In genomic region chr18:13183790-13184189, GRCh38 we compare ENCODE assay signal across 1 cellular context.
TF ChIP-seq lines count a peak whose summit lies in the region.

No MANE protein-coding gene starts in this region.

TF ChIP-seq in H1, 55 proteins besides CTCF, POLR2A, EP300 and RAD21:
- TF ChIP-seq CHD7 (IDR thresholded peaks at IDR 0.05; ENCODE audit: insufficient replicate concordance, low read length) (no peak), USF2 (IDR thresholded peaks at IDR 0.05; ENCODE audit: low read length) (no peak), EGR1 (IDR thresholded peaks at IDR 0.05; ENCODE audit: borderline replicate concordance, low read depth, low read length) (no peak), TAF7 (optimal IDR thresholded peaks at IDR 0.05; ENCODE audit: borderline replicate concordance, low read depth, low read length) (no peak), ASH2L (IDR thresholded peaks at IDR 0.05; ENCODE audit: low read length) (no peak), HDAC6 (IDR thresholded peaks at IDR 0.05; ENCODE audit: low read depth, low read length) (no peak), YY1 (IDR thresholded peaks at IDR 0.05; ENCODE audit: low read depth, low read length) (no peak), CBX5 (IDR thresholded peaks at IDR 0.05; ENCODE audit: low read depth, low read length) (no peak), CREB1 (IDR thresholded peaks at IDR 0.05) (no peak), BRCA1 (IDR thresholded peaks at IDR 0.05; ENCODE audit: low read depth, low read length) (no peak), MAFK (IDR thresholded peaks at IDR 0.05; ENCODE audit: low read depth, low read length) (no peak), ATF2 (IDR thresholded peaks at IDR 0.05; ENCODE audit: low read length) (no peak), KDM4A (IDR thresholded peaks at IDR 0.05; ENCODE audit: low read depth, low read length, severe bottlenecking) (no peak), SIN3A (conservative IDR thresholded peaks at IDR 0.05 in 1 of 2, IDR thresholded peaks at IDR 0.05 in 1 of 2; ENCODE audit: low read depth in 1 of 2, low read length in 2 of 2) (no peak), SIX5 (IDR thresholded peaks at IDR 0.05; ENCODE audit: low read depth, low read length) (no peak)
